1 cellular context compared by ENCODE assay signal in genomic region chr5:158856794-158857193, GRCh38.
TF ChIP-seq lines count a peak whose summit lies in the region.

No MANE protein-coding gene starts in this region.

TF ChIP-seq in A549, 52 proteins besides CTCF, POLR2A, EP300 and RAD21 (continued from another document):
- TF ChIP-seq, protein P1, sequence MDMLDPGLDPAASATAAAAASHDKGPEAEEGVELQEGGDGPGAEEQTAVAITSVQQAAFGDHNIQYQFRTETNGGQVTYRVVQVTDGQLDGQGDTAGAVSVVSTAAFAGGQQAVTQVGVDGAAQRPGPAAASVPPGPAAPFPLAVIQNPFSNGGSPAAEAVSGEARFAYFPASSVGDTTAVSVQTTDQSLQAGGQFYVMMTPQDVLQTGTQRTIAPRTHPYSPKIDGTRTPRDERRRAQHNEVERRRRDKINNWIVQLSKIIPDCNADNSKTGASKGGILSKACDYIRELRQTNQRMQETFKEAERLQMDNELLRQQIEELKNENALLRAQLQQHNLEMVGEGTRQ (IDR thresholded peaks at IDR 0.05) = no peak
